ENCODE assay signal across 8 cellular contexts in genomic region chr19:51904331-51905165, GRCh38. TPM values are rescaled to one million over a fixed set of nuclear protein-coding genes. Genes with fewer than 3 reads are reported as not detected.
DNase-seq lines count a peak whose midpoint lies in the region; ATAC-seq and TF ChIP-seq lines count a peak whose summit lies in the region.

Gene ZNF649 (minus strand): TSS chr19:51905017. CDS start chr19:51900107, 4,910 bp downstream.

- peaks cover 33% of the 10 kb centered on the region for H3K79me2 ChIP-seq in parathyroid adenoma

- WGBS in heart right ventricle, 2 donors: 1% methylated on average over 43 of the region's 43 CpGs
- 0 to 1% methylated on average over 42 to 43 of the region's 43 CpGs for WGBS in thyroid gland, 2 donors

- H3K27ac ChIP-seq in heart right ventricle: peak within 1 kb of the TSS; percentile 15 to 93 (median 86)
- H3K27ac ChIP-seq in parathyroid adenoma: peak within 1 kb of the TSS; percentile 94
- peak within 1 kb of the TSS; percentile 59 to 81 (median 64) for H3K27ac ChIP-seq in thyroid gland

- peaks cover 79% of the 10 kb centered on the region for H3K9me3 Mint-ChIP-seq in T-helper 1 cell treated with Interleukin-12 subunit alpha and Interleukin-12 subunit beta and Interleukin-4 antibody, amounts not matched to agents 30 μg/mL and 1 μg/mL, for 36 hours

- peak within 1 kb of the TSS; percentile 96 for H3K4me3 Mint-ChIP-seq in T-helper 1 cell treated with Interleukin-12 subunit alpha and Interleukin-12 subunit beta and Interleukin-4 antibody, amounts not matched to agents 30 μg/mL and 1 μg/mL, for 36 hours

- H3K27me3 ChIP-seq in heart right ventricle (peaks cover 0 to 30% (median 18%) of the 10 kb centered on the region in 7 donors), parathyroid adenoma (ENCODE audit: control insufficient read depth, insufficient read depth, low read length) (no peaks in the 10 kb centered on the region), thyroid gland (no peaks in the 10 kb centered on the region)

- H3K4me3 ChIP-seq in heart right ventricle (peak within 1 kb of the TSS; percentile 47 to 97 (median 73)), parathyroid adenoma (ENCODE audit: low read depth, low read length) (peak within 1 kb of the TSS; percentile 90), thyroid gland (replicated peaks in 1 of 3) (peak within 1 kb of the TSS; percentile 59 to 72 (median 63))

- peak in 4 of 9 donors; percentile 12 to 29 (median 24) for TF ChIP-seq CTCF in heart right ventricle (IDR thresholded peaks at IDR 0.05)
- TF ChIP-seq CTCF in parathyroid adenoma (IDR thresholded peaks at IDR 0.05): no peak
- no peak for TF ChIP-seq CTCF in thyroid gland (IDR thresholded peaks at IDR 0.05)

- peak; percentile 71 for DNase-seq in DMS 273 treated with DMSO at 0.1 percent for 48 hours (lab: John Stamatoyannopoulos, UW)
- peak; percentile 53 for DNase-seq in NCI-H1048 (lab: John Stamatoyannopoulos, UW)
- DNase-seq in amniotic epithelial cell (ENCODE audit: low read depth): peak; percentile 79
- DNase-seq in heart right ventricle: peak; percentile 85 to 87
- DNase-seq in thyroid gland: peak; percentile 78 to 87

- H3K36me3 ChIP-seq in heart right ventricle (peaks cover 0 to 36% (median 7%) of the 10 kb centered on the region in 9 donors), parathyroid adenoma (ENCODE audit: control insufficient read depth, insufficient read depth, low read length) (no peaks in the 10 kb centered on the region), thyroid gland (peaks cover 4 to 5% of the 10 kb centered on the region in 2 donors)

- H2AFZ ChIP-seq in parathyroid adenoma: peak within 1 kb of the TSS; percentile 96

- H3K27ac Mint-ChIP-seq in T-helper 1 cell treated with Interleukin-12 subunit alpha and Interleukin-12 subunit beta and Interleukin-4 antibody, amounts not matched to agents 30 μg/mL and 1 μg/mL, for 36 hours: peak within 1 kb of the TSS; percentile 97

- peak within 1 kb of the TSS; percentile 95 for H3K9ac ChIP-seq in parathyroid adenoma

- intact Hi-C loops in heart right ventricle (cut with DNase I): loop anchor here in 1 of 10 donors (2.0 kb wide), 1 partner anchor 22 kb away; the partner anchor contains the start of gene ZNF613
- intact Hi-C loops in thyroid gland (cut with DNase I): no loop called here

- TF ChIP-seq POLR2A in thyroid gland (IDR thresholded peaks at IDR 0.05): peak in 1 of 2 donors; percentile 43

- peaks cover 14% of the 10 kb centered on the region for H3K4me1 Mint-ChIP-seq in T-helper 1 cell treated with Interleukin-12 subunit alpha and Interleukin-12 subunit beta and Interleukin-4 antibody, amounts not matched to agents 30 μg/mL and 1 μg/mL, for 36 hours (ENCODE audit: low read depth)

- ATAC-seq in GM21723 (IDR thresholded peaks at IDR 0.05; ENCODE audit: unreplicated experiment): peak; percentile 87
- ATAC-seq in heart right ventricle: peak; percentile 99 to 100 (median 100)

- H3K9me3 ChIP-seq in heart right ventricle (peaks cover 0 to 71% (median 8%) of the 10 kb centered on the region in 11 donors), parathyroid adenoma (ENCODE audit: control insufficient read depth, low read length) (no peaks in the 10 kb centered on the region), thyroid gland (no peaks in the 10 kb centered on the region)

- H3K4me1 ChIP-seq in heart right ventricle: peaks cover 0 to 15% (median 12%) of the 10 kb centered on the region in 9 donors
- H3K4me1 ChIP-seq in parathyroid adenoma: peaks cover 4% of the 10 kb centered on the region
- H3K4me1 ChIP-seq in thyroid gland: peaks cover 10 to 11% of the 10 kb centered on the region in 2 donors

- H3K27me3 Mint-ChIP-seq in T-helper 1 cell treated with Interleukin-12 subunit alpha and Interleukin-12 subunit beta and Interleukin-4 antibody, amounts not matched to agents 30 μg/mL and 1 μg/mL, for 36 hours (ENCODE audit: low read depth): no peaks in the 10 kb centered on the region

- peak within 1 kb of the TSS; percentile 70 for H3K4me2 ChIP-seq in parathyroid adenoma (ENCODE audit: low read length)

- peaks cover 40% of the 10 kb centered on the region for H3K36me3 Mint-ChIP-seq in T-helper 1 cell treated with Interleukin-12 subunit alpha and Interleukin-12 subunit beta and Interleukin-4 antibody, amounts not matched to agents 30 μg/mL and 1 μg/mL, for 36 hours (ENCODE audit: low read depth)

RNA-seq across cellular contexts. Expression of gene ZNF649, which starts in this region (rescaled TPM):
- total RNA-seq in heart right ventricle: 10 to 100 TPM in 2 of 10 donors, 1 to 10 TPM in 8; 6.3 to 10.9 (median 8.3) TPM
- polyA plus RNA-seq in heart right ventricle: 1 to 10 TPM; 2.3 to 4.2 TPM
- 10 to 100 TPM; 10.5 to 19.1 (median 14.9) TPM for total RNA-seq in thyroid gland

Comparison
In these comparisons a context has a peak if more than half of its experiments do, and no peak if none do; other contexts are left out.
1. Peak in every context shown above with its lines: DNase-seq, ATAC-seq, H3K4me3 ChIP-seq and H3K27ac ChIP-seq.